ENCODE assay signal across 19 cellular contexts in genomic region chr4:185357220-185357619, GRCh38. TPM values are rescaled to one million over a fixed set of nuclear protein-coding genes. Genes with fewer than 3 reads are reported as not detected.
DNase-seq lines count a peak whose midpoint lies in the region; ATAC-seq and TF ChIP-seq lines count a peak whose summit lies in the region.
"Had no signal": no experiment of that assay in that cellular context is flagged by ENCODE, and none has a peak within 500 bp of the region (broad histone marks: within the 10 kb centered on the region; RNA-seq: fewer than 3 reads in every experiment).

No MANE protein-coding gene starts in this region.

- CTCF ChIA-PET in activated CD4-positive, alpha-beta memory T cell treated with anti-CD3 and anti-CD28 coated beads for 36 hours (lab: Charles Lee) = no interaction called here
- CTCF ChIA-PET in activated CD4-positive, alpha-beta memory T cell treated with anti-CD3 and anti-CD28 coated beads, Interleukin-2, amount 10 ng/mL, durations not matched to agents 7 days and 5 days (lab: Charles Lee) = no interaction called here
- CTCF ChIA-PET in CD4-positive, alpha-beta T cell (lab: Charles Lee) = no interaction called here

- TF ChIP-seq CTCF in HFFc6 (IDR thresholded peaks at IDR 0.05) = no peak
- no peak for TF ChIP-seq CTCF in coronary artery (IDR thresholded peaks at IDR 0.05)
- TF ChIP-seq CTCF in CD4-positive, alpha-beta T cell (IDR thresholded peaks at IDR 0.05) = no peak
- TF ChIP-seq CTCF in testis (IDR thresholded peaks at IDR 0.05) = no peak

- no peaks in the 10 kb centered on the region for H3K9me3 Mint-ChIP-seq in activated CD4-positive, alpha-beta memory T cell treated with anti-CD3 and anti-CD28 coated beads for 36 hours
- H3K9me3 Mint-ChIP-seq in activated CD4-positive, alpha-beta memory T cell treated with anti-CD3 and anti-CD28 coated beads, Interleukin-2, amount 10 ng/mL, durations not matched to agents 7 days and 5 days = no peaks in the 10 kb centered on the region
- no peaks in the 10 kb centered on the region for H3K9me3 Mint-ChIP-seq in HFFc6
- H3K9me3 Mint-ChIP-seq in CD4-positive, alpha-beta T cell = no peaks in the 10 kb centered on the region
- H3K9me3 Mint-ChIP-seq: CD8-positive, alpha-beta memory T cell; naive thymus-derived CD4-positive, alpha-beta T cell had no signal

- H3K27ac ChIP-seq in coronary artery = peak overlapping the region; percentile 36 to 45
- H3K27ac ChIP-seq in CD4-positive, alpha-beta T cell (ENCODE audit: low read depth, low read length) = no peak overlapping the region
- H3K27ac ChIP-seq in testis = no peak overlapping the region
- H3K27ac ChIP-seq: lower lobe of right lung, thyroid gland had no signal

- intact Hi-C loops in activated CD4-positive, alpha-beta memory T cell treated with anti-CD3 and anti-CD28 coated beads for 36 hours (cut with micrococcal nuclease) = loop anchor here (5.0 kb wide), 1 partner anchor 40 kb away; the partner anchor contains the start of genes ANKRD37 and LRP2BP
- intact Hi-C loops in CD4-positive, alpha-beta T cell (cut with DNase I, micrococcal nuclease) = no loop called here
- intact Hi-C loops in testis (cut with DNase I; ENCODE audit: low total_unique reads) = no loop called here

- no peaks in the 10 kb centered on the region for H3K36me3 ChIP-seq in testis (ENCODE audit: low read depth, missing control alignments)
- H3K36me3 ChIP-seq: thyroid gland had no signal

- H3K36me3 Mint-ChIP-seq in activated CD4-positive, alpha-beta memory T cell treated with anti-CD3 and anti-CD28 coated beads for 36 hours = peaks cover 18% of the 10 kb centered on the region
- H3K36me3 Mint-ChIP-seq in activated CD4-positive, alpha-beta memory T cell treated with anti-CD3 and anti-CD28 coated beads, Interleukin-2, amount 10 ng/mL, durations not matched to agents 7 days and 5 days (ENCODE audit: low read depth) = peaks cover 15% of the 10 kb centered on the region
- H3K36me3 Mint-ChIP-seq in HFFc6 (ENCODE audit: low read depth) = peaks cover 30% of the 10 kb centered on the region; the same call in 1 of the 2 replicates
- H3K36me3 Mint-ChIP-seq in CD4-positive, alpha-beta T cell (ENCODE audit: low read depth) = peaks cover 33% of the 10 kb centered on the region

- peak; percentile 36 for ATAC-seq in stimulated activated naive CD8-positive, alpha-beta T cell treated with anti-CD3 and anti-CD28 coated beads, Interleukin-15, Interleukin-2, amounts not matched to agents 100 U/mL and 50 U/mL, for 24 hours
- ATAC-seq in GM21717 (IDR thresholded peaks at IDR 0.05; ENCODE audit: unreplicated experiment) = no peak
- ATAC-seq in CD4-positive, alpha-beta T cell (ENCODE audit: poor library complexity) = no peak
- ATAC-seq: HepG2; lower lobe of right lung; naive thymus-derived CD4-positive, alpha-beta T cell had no signal

- H3K4me3 ChIP-seq in coronary artery (no peak overlapping the region), testis (no peak overlapping the region)
- H3K4me3 ChIP-seq: lower lobe of right lung, skin epidermis, thyroid gland had no signal

- H3K27ac Mint-ChIP-seq in activated CD4-positive, alpha-beta memory T cell treated with anti-CD3 and anti-CD28 coated beads for 36 hours = peak overlapping the region; percentile 7
- H3K27ac Mint-ChIP-seq in activated CD4-positive, alpha-beta memory T cell treated with anti-CD3 and anti-CD28 coated beads, Interleukin-2, amount 10 ng/mL, durations not matched to agents 7 days and 5 days = no peak overlapping the region
- H3K27ac Mint-ChIP-seq in HFFc6 = peak overlapping the region; percentile 82; the same call in 1 of the 2 replicates
- H3K27ac Mint-ChIP-seq in CD4-positive, alpha-beta T cell = no peak overlapping the region
- H3K27ac Mint-ChIP-seq: naive thymus-derived CD4-positive, alpha-beta T cell had no signal

- TF ChIP-seq POLR2A in testis (IDR thresholded peaks at IDR 0.05) = no peak

- H3K4me3 Mint-ChIP-seq in activated CD4-positive, alpha-beta memory T cell treated with anti-CD3 and anti-CD28 coated beads for 36 hours = no peak overlapping the region
- H3K4me3 Mint-ChIP-seq in activated CD4-positive, alpha-beta memory T cell treated with anti-CD3 and anti-CD28 coated beads, Interleukin-2, amount 10 ng/mL, durations not matched to agents 7 days and 5 days = no peak overlapping the region
- H3K4me3 Mint-ChIP-seq in HFFc6 = peak overlapping the region; percentile 28; the same call in 1 of the 2 replicates
- H3K4me3 Mint-ChIP-seq in CD4-positive, alpha-beta T cell = no peak overlapping the region
- H3K4me3 Mint-ChIP-seq: CD8-positive, alpha-beta memory T cell; naive thymus-derived CD4-positive, alpha-beta T cell had no signal

- DNase-seq in activated CD4-positive, alpha-beta memory T cell treated with anti-CD3 and anti-CD28 coated beads for 36 hours = peak; percentile 48
- DNase-seq in activated CD4-positive, alpha-beta memory T cell treated with anti-CD3 and anti-CD28 coated beads, Interleukin-2, amount 10 ng/mL, durations not matched to agents 7 days and 5 days = no peak
- DNase-seq in HFFc6 (peak; percentile 55), coronary artery (ENCODE audit: low spot score) (no peak), testis (no peak)
- DNase-seq in stimulated activated naive CD8-positive, alpha-beta T cell treated with anti-CD3 and anti-CD28 coated beads, Interleukin-15, Interleukin-2, amounts not matched to agents 100 U/mL and 50 U/mL, for 24 hours = no peak
- no peak for DNase-seq in CD4-positive, alpha-beta T cell
- DNase-seq: activated CD4-positive, alpha-beta T cell treated with anti-CD3 and anti-CD28 coated beads, Interleukin-2, amount 50 U/mL, for 4 hours; amniotic stem cell; CD8-positive, alpha-beta memory T cell; GOT3; lower lobe of right lung; naive thymus-derived CD4-positive, alpha-beta T cell; NCI-H1694 treated with DMSO at 0.1 percent for 48 hours; NCI-H2227 treated with DMSO at 0.1 percent for 48 hours; thyroid gland had no signal

- H3K4me1 ChIP-seq in testis = no peaks in the 10 kb centered on the region
- H3K4me1 ChIP-seq: lower lobe of right lung had no signal

- H3K9me3 ChIP-seq in CD4-positive, alpha-beta T cell (ENCODE audit: control insufficient read depth, low read length) = no peaks in the 10 kb centered on the region
- H3K9me3 ChIP-seq in testis = no peaks in the 10 kb centered on the region
- H3K9me3 ChIP-seq: lower lobe of right lung, thyroid gland had no signal

- H3K4me1 Mint-ChIP-seq in activated CD4-positive, alpha-beta memory T cell treated with anti-CD3 and anti-CD28 coated beads for 36 hours (ENCODE audit: low read depth) = peaks cover 11% of the 10 kb centered on the region
- H3K4me1 Mint-ChIP-seq in activated CD4-positive, alpha-beta memory T cell treated with anti-CD3 and anti-CD28 coated beads, Interleukin-2, amount 10 ng/mL, durations not matched to agents 7 days and 5 days = peaks cover 8% of the 10 kb centered on the region
- peaks cover 55% of the 10 kb centered on the region for H3K4me1 Mint-ChIP-seq in HFFc6 (ENCODE audit: low read depth)
- H3K4me1 Mint-ChIP-seq in CD4-positive, alpha-beta T cell (ENCODE audit: low read depth) = no peaks in the 10 kb centered on the region
- H3K4me1 Mint-ChIP-seq: CD8-positive, alpha-beta memory T cell had no signal

- H3K27me3 ChIP-seq in CD4-positive, alpha-beta T cell (ENCODE audit: control insufficient read depth, insufficient read depth, low read length) = no peaks in the 10 kb centered on the region
- H3K27me3 ChIP-seq in testis = no peaks in the 10 kb centered on the region
- H3K27me3 ChIP-seq: thyroid gland had no signal

- 82 to 91% methylated on average over 4 of the region's 4 CpGs for WGBS in testis, 2 donors

- POLR2A ChIA-PET in activated CD4-positive, alpha-beta memory T cell treated with anti-CD3 and anti-CD28 coated beads for 36 hours (lab: Charles Lee) = no interaction called here
- POLR2A ChIA-PET in activated CD4-positive, alpha-beta memory T cell treated with anti-CD3 and anti-CD28 coated beads, Interleukin-2, amount 10 ng/mL, durations not matched to agents 7 days and 5 days (lab: Charles Lee) = no interaction called here
- POLR2A ChIA-PET in CD4-positive, alpha-beta T cell (lab: Charles Lee) = no interaction called here

- no peaks in the 10 kb centered on the region for H3K27me3 Mint-ChIP-seq in activated CD4-positive, alpha-beta memory T cell treated with anti-CD3 and anti-CD28 coated beads for 36 hours
- no peaks in the 10 kb centered on the region for H3K27me3 Mint-ChIP-seq in activated CD4-positive, alpha-beta memory T cell treated with anti-CD3 and anti-CD28 coated beads, Interleukin-2, amount 10 ng/mL, durations not matched to agents 7 days and 5 days
- H3K27me3 Mint-ChIP-seq in HFFc6 (ENCODE audit: insufficient read depth) = no peaks in the 10 kb centered on the region; the same call in 1 of the 2 replicates
- no peaks in the 10 kb centered on the region for H3K27me3 Mint-ChIP-seq in CD4-positive, alpha-beta T cell
- H3K27me3 Mint-ChIP-seq: CD8-positive, alpha-beta memory T cell; naive thymus-derived CD4-positive, alpha-beta T cell had no signal

RNA-seq across cellular contexts. Expression of gene LRP2BP, which starts 38.5 kb away (rescaled TPM):
- total RNA-seq in activated CD4-positive, alpha-beta memory T cell treated with anti-CD3 and anti-CD28 coated beads for 36 hours = under 1 TPM; 0.36 to 0.48 TPM
- 1 to 10 TPM; 1.1 to 1.2 TPM for total RNA-seq in activated CD4-positive, alpha-beta memory T cell treated with anti-CD3 and anti-CD28 coated beads, Interleukin-2, amount 10 ng/mL, durations not matched to agents 7 days and 5 days
- under 1 TPM; 0.13 to 0.47 (median 0.24) TPM for total RNA-seq in HFFc6 (2021; fragmentation: NEBNext Ultra II Directional; extraction: Animal tissue kit (Norgen Biotek cat#: 25700))
- total RNA-seq in CD4-positive, alpha-beta T cell = 1 to 10 TPM; 2.7 to 3.1 TPM
- total RNA-seq in testis = 10 to 100 TPM in 1 of 2 donors, 1 to 10 TPM in 1; 7.5 to 11.9 TPM
- polyA plus RNA-seq in testis (ENCODE audit: insufficient read depth, low read depth, low replicate concordance) = 49.5 TPM

RNA-seq across cellular contexts. Expression of gene ANKRD37, which starts 39.4 kb away (rescaled TPM):
- 10 to 100 TPM; 13.0 to 14.5 TPM for total RNA-seq in activated CD4-positive, alpha-beta memory T cell treated with anti-CD3 and anti-CD28 coated beads for 36 hours
- total RNA-seq in activated CD4-positive, alpha-beta memory T cell treated with anti-CD3 and anti-CD28 coated beads, Interleukin-2, amount 10 ng/mL, durations not matched to agents 7 days and 5 days = 10 to 100 TPM; 16.0 to 16.1 TPM
- 10 to 100 TPM in 1 of 6 experiments, 1 to 10 TPM in 5; 3.1 to 11.4 (median 4.1) TPM for total RNA-seq in HFFc6 (2021; fragmentation: NEBNext Ultra II Directional; extraction: Animal tissue kit (Norgen Biotek cat#: 25700))
- total RNA-seq in CD4-positive, alpha-beta T cell = 10 to 100 TPM; 10.3 to 11.6 TPM
- 10 to 100 TPM; 12.7 to 23.7 TPM for total RNA-seq in testis
- polyA plus RNA-seq in testis (ENCODE audit: insufficient read depth, low read depth, low replicate concordance) = 19.6 TPM

Comparison
In these comparisons a context has a peak if more than half of its experiments do, and no peak if none do; other contexts are left out.
1. DNase-seq: peak in activated CD4-positive, alpha-beta memory T cell treated with anti-CD3 and anti-CD28 coated beads for 36 hours (single experiment) and HFFc6 (single experiment); none in activated CD4-positive, alpha-beta memory T cell treated with anti-CD3 and anti-CD28 coated beads, Interleukin-2, amount 10 ng/mL, durations not matched to agents 7 days and 5 days (single experiment), coronary artery (single experiment), stimulated activated naive CD8-positive, alpha-beta T cell treated with anti-CD3 and anti-CD28 coated beads, Interleukin-15, Interleukin-2, amounts not matched to agents 100 U/mL and 50 U/mL, for 24 hours (single experiment), CD4-positive, alpha-beta T cell (0 of 10) and testis (single experiment).
2. H3K27ac Mint-ChIP-seq: peak in activated CD4-positive, alpha-beta memory T cell treated with anti-CD3 and anti-CD28 coated beads for 36 hours (single experiment) and HFFc6 (single experiment); none in activated CD4-positive, alpha-beta memory T cell treated with anti-CD3 and anti-CD28 coated beads, Interleukin-2, amount 10 ng/mL, durations not matched to agents 7 days and 5 days (single experiment) and CD4-positive, alpha-beta T cell (single experiment).
3. H3K27ac ChIP-seq: peak in coronary artery (2 of 2); none in CD4-positive, alpha-beta T cell (single experiment) and testis (0 of 2).